12 cellular contexts compared by ENCODE assay signal in the genomic region with DNA sequence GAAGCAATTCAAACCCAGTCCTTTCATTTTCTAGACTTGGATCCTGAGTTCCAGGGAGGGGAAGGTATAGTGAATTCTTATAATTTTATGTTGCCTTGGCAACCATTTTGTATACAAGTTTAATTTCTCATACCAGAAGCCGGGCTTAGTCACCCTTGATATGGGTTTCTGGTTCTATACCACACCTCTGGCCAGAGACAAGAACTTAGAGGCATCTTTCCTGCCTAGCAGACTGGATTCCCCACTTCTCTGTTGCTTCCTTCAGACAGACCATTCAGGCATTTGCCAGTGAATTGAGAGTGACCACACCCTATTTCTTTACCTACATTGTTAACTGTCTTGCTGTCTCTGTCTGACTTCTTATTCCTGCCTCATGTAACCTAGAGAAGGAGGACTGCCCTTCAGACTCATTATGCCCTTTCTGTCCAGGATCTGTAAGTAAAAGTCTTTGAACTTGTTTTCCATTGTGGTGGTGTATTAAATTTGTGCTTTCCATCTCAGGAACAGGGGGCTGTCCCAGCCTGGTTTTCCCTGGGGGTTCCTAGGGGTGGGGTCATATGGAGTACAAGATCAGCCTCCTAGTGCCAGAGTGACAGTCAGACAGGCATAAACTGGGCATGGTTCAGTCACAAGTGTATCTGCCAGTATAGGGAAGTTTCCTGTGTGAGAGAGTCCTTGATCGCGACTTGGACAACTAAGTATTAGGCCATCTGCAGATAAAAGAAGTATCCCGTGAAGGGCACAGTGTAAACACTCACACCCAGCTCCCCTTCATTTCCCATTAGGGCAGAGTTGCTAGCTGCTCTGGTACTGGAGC. TPM values are rescaled to one million over a fixed set of nuclear protein-coding genes. Genes with fewer than 3 reads are reported as not detected.
DNase-seq lines count a peak whose midpoint lies in the region; ATAC-seq and TF ChIP-seq lines count a peak whose summit lies in the region.
"Had no signal": no experiment of that assay in that cellular context is flagged by ENCODE, and none has a peak within 500 bp of the region (broad histone marks: within the 10 kb centered on the region; RNA-seq: fewer than 3 reads in every experiment).

No MANE protein-coding gene starts in this region.

- no peak for ATAC-seq in HG03460 (IDR thresholded peaks at IDR 0.05; ENCODE audit: unreplicated experiment)

- peaks cover 9 to 20% of the 10 kb centered on the region in 2 experiments for H3K4me1 ChIP-seq in trophoblast cell (ENCODE audit: control insufficient read depth in 1 of 2, insufficient read depth in 2 of 2, low read length in 2 of 2)

- H3K4me3 ChIP-seq in trophoblast cell (ENCODE audit: low read depth, low read length), result no peak overlapping the region
- H3K4me3 ChIP-seq: SJCRH30 had no signal

- peak; percentile 39 for DNase-seq in activated CD4-positive, alpha-beta T cell treated with anti-CD3 and anti-CD28 coated beads for 48 hours
- DNase-seq in activated CD4-positive, alpha-beta T cell treated with anti-CD3 and anti-CD28 coated beads for 1 hour, result no peak
- DNase-seq in chondrocyte (ENCODE audit: low spot score), result no peak
- DNase-seq in trophoblast cell, result peak; percentile 21 to 62
- DNase-seq in NCI-H1048 (lab: John Stamatoyannopoulos, UW), result no peak
- no peak for DNase-seq in COLO829 (ENCODE audit: low spot score)
- DNase-seq: NCI-H2107, posterior cingulate gyrus, SJCRH30 had no signal

- no peak overlapping the region for H2AFZ ChIP-seq in trophoblast cell (ENCODE audit: insufficient read depth, low read length, poor library complexity)

- peak overlapping the region; percentile 56 for H2BK120ac ChIP-seq in trophoblast cell (ENCODE audit: insufficient read depth, low read length, poor library complexity)

- peak overlapping the region; percentile 80 for H3K4me3 Mint-ChIP-seq in T-helper 1 cell treated with Interleukin-12 subunit alpha and Interleukin-12 subunit beta and Interleukin-4 antibody, amounts not matched to agents 30 μg/mL and 1 μg/mL, for 36 hours
- no peak overlapping the region for H3K4me3 Mint-ChIP-seq in chondrocyte (ENCODE audit: unreplicated experiment)

- no peak overlapping the region for H3K27ac ChIP-seq in trophoblast cell (ENCODE audit: low read depth, low read length)
- H3K27ac ChIP-seq: SJCRH30 had no signal

- H3K36me3 Mint-ChIP-seq in T-helper 1 cell treated with Interleukin-12 subunit alpha and Interleukin-12 subunit beta and Interleukin-4 antibody, amounts not matched to agents 30 μg/mL and 1 μg/mL, for 36 hours (ENCODE audit: low read depth), result peaks cover 71% of the 10 kb centered on the region
- H3K36me3 Mint-ChIP-seq in chondrocyte (ENCODE audit: low read depth), result no peaks in the 10 kb centered on the region

- peaks cover 19% of the 10 kb centered on the region for H3K79me1 ChIP-seq in trophoblast cell (ENCODE audit: low read length)

- H3K27me3 Mint-ChIP-seq in T-helper 1 cell treated with Interleukin-12 subunit alpha and Interleukin-12 subunit beta and Interleukin-4 antibody, amounts not matched to agents 30 μg/mL and 1 μg/mL, for 36 hours (ENCODE audit: low read depth), result no peaks in the 10 kb centered on the region
- no peaks in the 10 kb centered on the region for H3K27me3 Mint-ChIP-seq in chondrocyte (ENCODE audit: low read depth)

- H3K23ac ChIP-seq in trophoblast cell (ENCODE audit: low read length), result no peak overlapping the region

- peak overlapping the region; percentile 18 for H3K14ac ChIP-seq in trophoblast cell (ENCODE audit: low read length)

- H3K27ac Mint-ChIP-seq in T-helper 1 cell treated with Interleukin-12 subunit alpha and Interleukin-12 subunit beta and Interleukin-4 antibody, amounts not matched to agents 30 μg/mL and 1 μg/mL, for 36 hours, result peak overlapping the region; percentile 88
- peak overlapping the region; percentile 45 for H3K27ac Mint-ChIP-seq in chondrocyte (ENCODE audit: unreplicated experiment)

- H2AK5ac ChIP-seq in trophoblast cell (ENCODE audit: low read length), result no peak overlapping the region

- no peak overlapping the region for H3K4me2 ChIP-seq in trophoblast cell (ENCODE audit: low read length)

- H3K9ac ChIP-seq in trophoblast cell (ENCODE audit: low read length), result no peak overlapping the region

- no peaks in the 10 kb centered on the region for H3K9me3 ChIP-seq in trophoblast cell (ENCODE audit: insufficient read depth, low read depth, low read length)
- H3K9me3 ChIP-seq: SJCRH30 had no signal

- H3K18ac ChIP-seq in trophoblast cell (ENCODE audit: low read length), result peak overlapping the region; percentile 14

- peak overlapping the region; percentile 67 for H2BK12ac ChIP-seq in trophoblast cell (ENCODE audit: low read length)

- H3K79me2 ChIP-seq in trophoblast cell (ENCODE audit: control insufficient read depth, insufficient read depth, low read length, poor library complexity), result peaks cover 4% of the 10 kb centered on the region

- H3K27me3 ChIP-seq in trophoblast cell (ENCODE audit: insufficient read depth, low read length), result no peaks in the 10 kb centered on the region
- H3K27me3 ChIP-seq: SJCRH30 had no signal

- WGBS in trophoblast cell (ENCODE audit: extremely low coverage, insufficient coverage, insufficient read length), result no CpG with 5 or more reads among the region's 4 CpGs

- H4K91ac ChIP-seq in trophoblast cell (ENCODE audit: low read depth, low read length), result peak overlapping the region; percentile 69

- H2BK5ac ChIP-seq in trophoblast cell (ENCODE audit: low read depth, low read length, poor library complexity), result peak overlapping the region; percentile 22

- no peak overlapping the region for H4K12ac ChIP-seq in trophoblast cell (ENCODE audit: low read depth, low read length)

- H3K9me3 Mint-ChIP-seq in T-helper 1 cell treated with Interleukin-12 subunit alpha and Interleukin-12 subunit beta and Interleukin-4 antibody, amounts not matched to agents 30 μg/mL and 1 μg/mL, for 36 hours, result no peaks in the 10 kb centered on the region
- H3K9me3 Mint-ChIP-seq in chondrocyte (ENCODE audit: low read depth), result no peaks in the 10 kb centered on the region

- peaks cover 50% of the 10 kb centered on the region for H3K4me1 Mint-ChIP-seq in T-helper 1 cell treated with Interleukin-12 subunit alpha and Interleukin-12 subunit beta and Interleukin-4 antibody, amounts not matched to agents 30 μg/mL and 1 μg/mL, for 36 hours (ENCODE audit: low read depth)
- peaks cover 15% of the 10 kb centered on the region for H3K4me1 Mint-ChIP-seq in chondrocyte (ENCODE audit: low read depth)

- H4K8ac ChIP-seq in trophoblast cell (ENCODE audit: low read depth, low read length), result peak overlapping the region; percentile 30

- no peak for TF ChIP-seq CTCF in chondrocyte (IDR thresholded peaks at IDR 0.05)

- H3K4ac ChIP-seq in trophoblast cell (ENCODE audit: low read depth, low read length), result no peak overlapping the region

- peaks cover 0 to 2% of the 10 kb centered on the region in 2 experiments for H3K36me3 ChIP-seq in trophoblast cell (ENCODE audit: control insufficient read depth in 1 of 2, insufficient read depth in 2 of 2, low read length in 2 of 2)
- H3K36me3 ChIP-seq: SJCRH30 had no signal

RNA-seq across cellular contexts. Expression of gene TNFSF8, which starts 27.4 kb away (rescaled TPM):
- not detected in 3 replicates for total RNA-seq in chondrocyte
- 1.1 and 1.8 TPM in 2 replicates for polyA plus RNA-seq in trophoblast cell (2013)
- total RNA-seq: HT-29, SJCRH30 had no signal

Comparison
In these comparisons a context has a peak if more than half of its experiments do, and no peak if none do; other contexts are left out.
1. DNase-seq: peak in activated CD4-positive, alpha-beta T cell treated with anti-CD3 and anti-CD28 coated beads for 48 hours (single experiment) and trophoblast cell (2 of 2); none in activated CD4-positive, alpha-beta T cell treated with anti-CD3 and anti-CD28 coated beads for 1 hour (single experiment), chondrocyte (single experiment), NCI-H1048 (single experiment) and COLO829 (single experiment).